In the genomic region with DNA sequence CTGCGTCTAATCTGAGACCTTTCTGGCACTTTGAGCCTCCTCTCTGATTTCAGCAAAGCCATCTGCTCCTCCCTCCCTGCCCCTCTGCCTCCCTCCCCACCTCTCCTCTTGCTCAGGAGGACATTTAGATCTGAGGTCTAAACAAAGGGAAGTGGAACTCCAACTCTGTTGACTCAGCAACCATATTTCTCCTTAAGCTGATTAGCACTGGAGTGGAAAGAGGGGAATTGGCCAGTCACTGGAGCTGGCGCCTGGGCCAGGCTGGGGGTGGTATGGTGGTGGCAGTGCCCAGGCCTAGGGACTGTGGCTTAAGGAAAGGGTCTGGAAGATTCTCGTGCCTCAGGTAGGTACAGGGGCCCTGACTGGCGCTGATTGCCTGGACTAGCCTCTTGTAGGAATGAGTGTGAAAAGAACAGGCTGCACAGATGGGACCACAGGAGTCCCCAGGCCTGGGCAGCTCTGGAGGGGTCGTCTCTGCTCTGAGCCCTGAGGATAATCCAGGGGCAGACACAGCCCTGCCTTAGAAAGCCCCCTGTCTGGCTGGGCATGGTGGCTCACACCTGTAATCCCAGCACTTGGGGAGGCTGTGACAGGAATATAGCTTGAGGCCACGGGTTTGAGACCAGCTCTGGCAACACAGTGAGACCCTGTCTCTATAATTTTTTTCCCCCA, we compare ENCODE assay signal across 9 cellular contexts. TPM values are rescaled to one million over a fixed set of nuclear protein-coding genes. Genes with fewer than 3 reads are reported as not detected.
DNase-seq lines count a peak whose midpoint lies in the region; ATAC-seq and TF ChIP-seq lines count a peak whose summit lies in the region.
"Had no signal": no experiment of that assay in that cellular context is flagged by ENCODE, and none has a peak within 500 bp of the region (broad histone marks: within the 10 kb centered on the region; RNA-seq: fewer than 3 reads in every experiment).

No MANE protein-coding gene starts in this region.

- H3K4me3 ChIP-seq in OCI-LY3 (ENCODE audit: low read length) (peak overlapping the region; percentile 20; the same call in 1 of the 2 replicates), GM23338 (no peak overlapping the region), esophagus muscularis mucosa (no peak overlapping the region)

- H3K36me3 ChIP-seq in OCI-LY3 (replicated peaks; ENCODE audit: low read depth, low read length), result peaks cover 29% of the 10 kb centered on the region
- H3K36me3 ChIP-seq in GM23338 (ENCODE audit: insufficient read depth), result peaks cover 7% of the 10 kb centered on the region; the same call in 1 of the 2 replicates
- H3K36me3 ChIP-seq in esophagus muscularis mucosa, result peaks cover 14 to 29% (median 22%) of the 10 kb centered on the region in 4 donors

- H3K79me2 ChIP-seq in OCI-LY3 (ENCODE audit: low read length) (peaks cover 14% of the 10 kb centered on the region), GM23338 (replicated peaks; ENCODE audit: insufficient read depth) (no peaks in the 10 kb centered on the region)

- 50% methylated on average over 4 of the region's 6 CpGs for WGBS in esophagus muscularis mucosa

- H3K27me3 ChIP-seq in OCI-LY3 (ENCODE audit: low read depth, low read length) (no peaks in the 10 kb centered on the region), GM23338 (ENCODE audit: insufficient read depth) (no peaks in the 10 kb centered on the region), esophagus muscularis mucosa (no peaks in the 10 kb centered on the region)

- no peaks in the 10 kb centered on the region for H3K9me3 Mint-ChIP-seq in activated CD8-positive, alpha-beta memory T cell treated with anti-CD3 and anti-CD28 coated beads, Interleukin-2, amount 10 ng/mL, durations not matched to agents 7 days and 5 days (ENCODE audit: low read depth)
- H3K9me3 Mint-ChIP-seq in GM23338, result no peaks in the 10 kb centered on the region

- peak overlapping the region; percentile 35; the same call in 1 of the 2 replicates for H3K9ac ChIP-seq in OCI-LY3 (ENCODE audit: low read length)

- peaks cover 34% of the 10 kb centered on the region for H3K36me3 Mint-ChIP-seq in activated CD8-positive, alpha-beta memory T cell treated with anti-CD3 and anti-CD28 coated beads, Interleukin-2, amount 10 ng/mL, durations not matched to agents 7 days and 5 days
- peaks cover 23% of the 10 kb centered on the region for H3K36me3 Mint-ChIP-seq in GM23338 (ENCODE audit: low read depth)

- DNase-seq in activated CD8-positive, alpha-beta memory T cell treated with anti-CD3 and anti-CD28 coated beads, Interleukin-2, amount 10 ng/mL, durations not matched to agents 7 days and 5 days, result no peak
- DNase-seq in activated CD8-positive, alpha-beta memory T cell treated with anti-CD3 and anti-CD28 coated beads, Interleukin-2, amount 50 U/mL, for 4 hours, result no peak
- DNase-seq in erythroblast (lab: John Stamatoyannopoulos, UW) (no peak), GM23338 (ENCODE audit: low spot score) (no peak), esophagus muscularis mucosa (ENCODE audit: extremely low spot score) (no peak)
- peak; percentile 22 for DNase-seq in stimulated activated naive CD8-positive, alpha-beta T cell treated with anti-CD3 and anti-CD28 coated beads, Interleukin-15, Interleukin-2, amounts not matched to agents 100 U/mL and 50 U/mL, for 24 hours

- H3K27ac ChIP-seq in OCI-LY3 (ENCODE audit: low read length) (peak overlapping the region; percentile 65), GM23338 (ENCODE audit: low read depth) (no peak overlapping the region), esophagus muscularis mucosa (replicated peaks in 1 of 4) (no peak overlapping the region)

- H3K4me1 Mint-ChIP-seq in activated CD8-positive, alpha-beta memory T cell treated with anti-CD3 and anti-CD28 coated beads, Interleukin-2, amount 10 ng/mL, durations not matched to agents 7 days and 5 days, result peaks cover 59% of the 10 kb centered on the region
- H3K4me1 Mint-ChIP-seq in GM23338, result peaks cover 5% of the 10 kb centered on the region; the same call in 2 of the 3 replicates

- TF ChIP-seq POLR2A in erythroblast (IDR thresholded peaks at IDR 0.05; ENCODE audit: low read length) (peak; percentile 22), esophagus muscularis mucosa (IDR thresholded peaks at IDR 0.05; ENCODE audit: low read depth) (no peak)

- no peaks in the 10 kb centered on the region; the same call in 1 of the 2 replicates for H3F3A ChIP-seq in GM23338 (replicated peaks; ENCODE audit: low read depth)

- intact Hi-C loops in esophagus muscularis mucosa (cut with DNase I), result no loop called here

- no peak for TF ChIP-seq CTCF in OCI-LY3 (IDR thresholded peaks at IDR 0.05; ENCODE audit: low read depth, low read length)
- no peak for TF ChIP-seq CTCF in GM23338 (conservative IDR thresholded peaks at IDR 0.05; ENCODE audit: low read depth in 2 of 2)
- TF ChIP-seq CTCF in esophagus muscularis mucosa (IDR thresholded peaks at IDR 0.05), result no peak

- no peak for TF ChIP-seq EP300 in esophagus muscularis mucosa (IDR thresholded peaks at IDR 0.05)

- no peaks in the 10 kb centered on the region for H3K9me3 ChIP-seq in OCI-LY3 (ENCODE audit: insufficient read depth, low read length)
- no peaks in the 10 kb centered on the region for H3K9me3 ChIP-seq in esophagus muscularis mucosa

- H3K4me2 ChIP-seq in OCI-LY3 (ENCODE audit: low read length) (peak overlapping the region; percentile 73), GM23338 (no peak overlapping the region)

- H3K4me3 Mint-ChIP-seq in activated CD8-positive, alpha-beta memory T cell treated with anti-CD3 and anti-CD28 coated beads, Interleukin-2, amount 10 ng/mL, durations not matched to agents 7 days and 5 days, result no peak overlapping the region
- no peak overlapping the region for H3K4me3 Mint-ChIP-seq in GM23338

- H2AFZ ChIP-seq in OCI-LY3 (ENCODE audit: low read depth, low read length) (no peak overlapping the region), GM23338 (no peak overlapping the region)

- peak overlapping the region; percentile 64 for H3K27ac Mint-ChIP-seq in activated CD8-positive, alpha-beta memory T cell treated with anti-CD3 and anti-CD28 coated beads, Interleukin-2, amount 10 ng/mL, durations not matched to agents 7 days and 5 days
- no peak overlapping the region for H3K27ac Mint-ChIP-seq in GM23338

- ATAC-seq in activated CD8-positive, alpha-beta memory T cell treated with anti-CD3 and anti-CD28 coated beads, Interleukin-2, amount 10 ng/mL, durations not matched to agents 7 days and 5 days, result no peak
- ATAC-seq in stimulated activated naive CD8-positive, alpha-beta T cell treated with anti-CD3 and anti-CD28 coated beads, Interleukin-15, Interleukin-2, amounts not matched to agents 100 U/mL and 50 U/mL, for 24 hours, result peak; percentile 4
- ATAC-seq in GM23338 (no peak), HG03342 (IDR thresholded peaks at IDR 0.05; ENCODE audit: unreplicated experiment) (no peak)

- no peaks in the 10 kb centered on the region for H3K27me3 Mint-ChIP-seq in activated CD8-positive, alpha-beta memory T cell treated with anti-CD3 and anti-CD28 coated beads, Interleukin-2, amount 10 ng/mL, durations not matched to agents 7 days and 5 days
- H3K27me3 Mint-ChIP-seq in GM23338 (ENCODE audit: insufficient read depth, low read depth, poor library complexity), result peaks cover 21% of the 10 kb centered on the region

- CTCF ChIA-PET in activated CD8-positive, alpha-beta memory T cell treated with anti-CD3 and anti-CD28 coated beads, Interleukin-2, amount 10 ng/mL, durations not matched to agents 7 days and 5 days (lab: Charles Lee), result interaction anchor here (1.2 to 31.5 kb wide), 4 partner anchors 9 to 85 kb away, joined by 7 to 600 read pairs (median 11); a partner anchor contains a TSS

- no peaks in the 10 kb centered on the region for H3K9me2 ChIP-seq in GM23338 (ENCODE audit: insufficient read depth)

- H3K4me1 ChIP-seq in OCI-LY3 (ENCODE audit: low read length) (peaks cover 66% of the 10 kb centered on the region), GM23338 (ENCODE audit: insufficient read depth) (no peaks in the 10 kb centered on the region; the same call in 1 of the 2 replicates), esophagus muscularis mucosa (peaks cover 29 to 40% (median 31%) of the 10 kb centered on the region in 4 donors)

- H4K20me1 ChIP-seq in OCI-LY3 (ENCODE audit: insufficient read depth, low read length), result no peaks in the 10 kb centered on the region
- H4K20me1 ChIP-seq in GM23338 (replicated peaks; ENCODE audit: insufficient read depth), result no peaks in the 10 kb centered on the region; the same call in 1 of the 2 replicates

TF ChIP-seq in GM23338, 12 proteins besides CTCF, POLR2A, EP300 and RAD21 (continues in another document):
- TF ChIP-seq JUNB (IDR thresholded peaks at IDR 0.05; ENCODE audit: unreplicated experiment) (no peak), POLR2AphosphoS5 (IDR thresholded peaks at IDR 0.05; ENCODE audit: low read depth) (no peak), ZNF331 (CRISPR knock-in tag; IDR thresholded peaks at IDR 0.05; ENCODE audit: low read depth) (no peak), EZH2phosphoT487 (IDR thresholded peaks at IDR 0.05; ENCODE audit: unreplicated experiment) (no peak)

RNA-seq across cellular contexts. Expression of a gene that starts 11.9 kb away (rescaled TPM):
- total RNA-seq in activated CD8-positive, alpha-beta memory T cell treated with anti-CD3 and anti-CD28 coated beads, Interleukin-2, amount 10 ng/mL, durations not matched to agents 7 days and 5 days, result 100 to 1,000 TPM; 157 to 205 TPM
- total RNA-seq in GM23338 (2014; rRNA removed; shearing (Covaris generic)), result 3.4 and 11.5 TPM in 2 replicates
- 4.6 and 5.5 TPM in 2 replicates for polyA plus RNA-seq in GM23338 (2016; fragmentation: Nextera tagmentation; extraction: Ambion mirVana)
- 1 to 10 TPM in 1 of 4 donors, under 1 TPM in 2, not detected in 1; 0.83 to 2.7 (median 0.84) TPM for total RNA-seq in esophagus muscularis mucosa

RNA-seq across cellular contexts. Expression of a gene that starts 37.4 kb away (rescaled TPM):
- total RNA-seq in activated CD8-positive, alpha-beta memory T cell treated with anti-CD3 and anti-CD28 coated beads, Interleukin-2, amount 10 ng/mL, durations not matched to agents 7 days and 5 days, result 10 to 100 TPM; 68.7 to 99.8 TPM
- total RNA-seq in GM23338 (2014; rRNA removed; shearing (Covaris generic)), result 58.6 and 72.9 TPM in 2 replicates
- polyA plus RNA-seq in GM23338 (2016; fragmentation: Nextera tagmentation; extraction: Ambion mirVana), result 65.3 and 66.2 TPM in 2 replicates
- 10 to 100 TPM; 21.2 to 43.6 (median 38.7) TPM for total RNA-seq in esophagus muscularis mucosa

RNA-seq across cellular contexts. Expression of a gene that starts 53.2 kb away (rescaled TPM):
- total RNA-seq in activated CD8-positive, alpha-beta memory T cell treated with anti-CD3 and anti-CD28 coated beads, Interleukin-2, amount 10 ng/mL, durations not matched to agents 7 days and 5 days, result 100 to 1,000 TPM; 258 to 340 TPM
- 230 and 251 TPM in 2 replicates for total RNA-seq in GM23338 (2014; rRNA removed; shearing (Covaris generic))
- 106 and 126 TPM in 2 replicates for polyA plus RNA-seq in GM23338 (2016; fragmentation: Nextera tagmentation; extraction: Ambion mirVana)
- total RNA-seq in esophagus muscularis mucosa, result 100 to 1,000 TPM; 124 to 239 (median 167) TPM

RNA-seq across cellular contexts. Expression of a gene that starts 54.2 kb away (rescaled TPM):
- under 1 TPM; 0.09 to 0.19 TPM for total RNA-seq in activated CD8-positive, alpha-beta memory T cell treated with anti-CD3 and anti-CD28 coated beads, Interleukin-2, amount 10 ng/mL, durations not matched to agents 7 days and 5 days
- not detected in 2 replicates for total RNA-seq in GM23338 (2014; rRNA removed; shearing (Covaris generic))
- polyA plus RNA-seq in GM23338 (2016; fragmentation: Nextera tagmentation; extraction: Ambion mirVana), result not detected in 2 replicates
- total RNA-seq in esophagus muscularis mucosa, result not detected
- polyA plus RNA-seq: BJ had no signal

RNA-seq across cellular contexts. Expression of a gene that starts 56.0 kb away (rescaled TPM):
- 1 to 10 TPM; 2.8 to 8.8 TPM for total RNA-seq in activated CD8-positive, alpha-beta memory T cell treated with anti-CD3 and anti-CD28 coated beads, Interleukin-2, amount 10 ng/mL, durations not matched to agents 7 days and 5 days
- 0.08 and 0.42 TPM in 2 replicates for total RNA-seq in GM23338 (2014; rRNA removed; shearing (Covaris generic))
- 0.23 and 0.45 TPM in 2 replicates for polyA plus RNA-seq in GM23338 (2016; fragmentation: Nextera tagmentation; extraction: Ambion mirVana)
- total RNA-seq in esophagus muscularis mucosa, result 1 to 10 TPM in 3 of 4 donors, under 1 TPM in 1; 0.58 to 2.5 (median 1.8) TPM

Comparison
In these comparisons a context has a peak if more than half of its experiments do, and no peak if none do; other contexts are left out.
1. RNA of a gene that starts 11.9 kb away (total RNA-seq): 157 to 205 TPM in activated CD8-positive, alpha-beta memory T cell treated with anti-CD3 and anti-CD28 coated beads, Interleukin-2, amount 10 ng/mL, durations not matched to agents 7 days and 5 days; 3.4 to 11.5 TPM in GM23338 and 0.83 to 2.7 TPM in esophagus muscularis mucosa; every median in the first group is over 10 times any median in the second.